10 cellular contexts compared by ENCODE assay signal in genomic region chr5:78574731-78575161, GRCh38.
A peak's percentile ranks its signal among the peaks of the same experiment; 100 is the strongest.
DNase-seq lines count a peak whose midpoint lies in the region; ATAC-seq, FAIRE-seq and TF ChIP-seq lines count a peak whose summit lies in the region.
"Had no signal": no experiment of that assay in that cellular context is flagged by ENCODE, and none has a peak within 500 bp of the region (broad histone marks: within the 10 kb centered on the region; RNA-seq: fewer than 3 reads in every experiment).

No MANE protein-coding gene starts in this region.

- POLR2A ChIA-PET in GM12878 (lab: Charles Lee) = interaction anchor here (1.0 to 2.8 kb wide), 6 partner anchors 19 to 411 kb away, joined by 3 to 9 read pairs (median 4); no protein-coding TSS in a partner anchor

- peak overlapping the region; percentile 74 for H2AFZ ChIP-seq in GM12878 (ENCODE audit: control insufficient read depth, low read depth, low read length)

- 0 out of 2 replicates have a peak, but pooled peaks have one; percentile 30 for TF ChIP-seq POLR2A in GM12878 (IDR thresholded peaks at IDR 0.05; ENCODE audit: low read depth, low read length)

- no peaks in the 10 kb centered on the region; a peak in 1 of 4 replicates for H3K36me3 ChIP-seq in GM12878 (ENCODE audit: control insufficient read depth in 2 of 2, insufficient read depth in 2 of 2, low read length in 1 of 2)
- H3K36me3 ChIP-seq in effector memory CD4-positive, alpha-beta T cell (ENCODE audit: control insufficient read depth, insufficient read depth, low read length) = no peaks in the 10 kb centered on the region

- RAD21 ChIA-PET in GM12878 (lab: Charles Lee; ENCODE audit: unreplicated experiment) = interaction anchor here (0.7 to 5.2 kb wide), 19 partner anchors 14 to 558 kb away, joined by 3 to 51 read pairs (median 4); no protein-coding TSS in a partner anchor

- H3K9me3 Mint-ChIP-seq in mesothelial cell of epicardium = no peaks in the 10 kb centered on the region

- SMC1A ChIA-PET in GM12878 (lab: Charles Lee; ENCODE audit: uncharacterized antibody, unreplicated experiment) = interaction anchor here (0.6 to 9.1 kb wide), 20 partner anchors 8 to 516 kb away, joined by 3 to 121 read pairs (median 6); no protein-coding TSS in a partner anchor

- H3K4me1 ChIP-seq in GM12878 (ENCODE audit: control insufficient read depth, insufficient read depth, low read length) = peaks cover 25% of the 10 kb centered on the region
- no peaks in the 10 kb centered on the region for H3K4me1 ChIP-seq in effector memory CD4-positive, alpha-beta T cell (ENCODE audit: control insufficient read depth, insufficient read depth, low read length, poor library complexity, severe bottlenecking)

- peak overlapping the region; percentile 66 for H3K27ac Mint-ChIP-seq in mesothelial cell of epicardium

- no peaks in the 10 kb centered on the region for H3K27me3 ChIP-seq in GM12878 (replicated peaks in 1 of 2; ENCODE audit: control insufficient read depth in 2 of 2, insufficient read depth in 2 of 2, low read length in 1 of 2)
- no peaks in the 10 kb centered on the region for H3K27me3 ChIP-seq in effector memory CD4-positive, alpha-beta T cell (replicated peaks; ENCODE audit: control insufficient read depth, insufficient read depth, low read length, poor library complexity, severe bottlenecking)

- H3K36me3 Mint-ChIP-seq in mesothelial cell of epicardium = no peaks in the 10 kb centered on the region

- in situ Hi-C loops in GM13976 (cut with MboI; ENCODE audit: low sequenced_read_pairs, unreplicated experiment) (no loop called here), GM12878 (cut with MboI) (no loop called here)

- no peak; a peak in 1 of 4 replicates for TF ChIP-seq EP300 in GM12878 (IDR thresholded peaks at IDR 0.05; ENCODE audit: borderline replicate concordance in 1 of 2, control insufficient read depth in 1 of 2, low read depth in 2 of 2, low read length in 2 of 2)

- ATAC-seq in HG02884 (IDR thresholded peaks at IDR 0.05; ENCODE audit: unreplicated experiment) (peak; percentile 75), GM12878 (peak; percentile 95), HG02852 (IDR thresholded peaks at IDR 0.05; ENCODE audit: unreplicated experiment) (no peak), omental fat pad (ENCODE audit: low FRiP score) (no peak)

- DNase-seq in GM13976 (ENCODE audit: low spot score) (peak; percentile 45), GM12878 (ENCODE audit: low read depth, low spot score) (peak; percentile 64), mesothelial cell of epicardium (ENCODE audit: low spot score in 2 of 2, unreplicated experiment in 2 of 2) (no peak), omental fat pad (ENCODE audit: low spot score) (no peak)
- no peak for DNase-seq in effector memory CD4-positive, alpha-beta T cell
- DNase-seq in effector CD8-positive, alpha-beta T cell (lab: John Stamatoyannopoulos, UW) = no peak
- DNase-seq: central memory CD4-positive, alpha-beta T cell had no signal

- H3K79me2 ChIP-seq in GM12878 (ENCODE audit: control insufficient read depth, insufficient read depth, low read length) = peaks cover 3% of the 10 kb centered on the region

- 4% methylated on average over 7 of the region's 7 CpGs for WGBS in GM12878 (ENCODE audit: insufficient coverage, insufficient replicate concordance, low lambda C conversion rate, missing lambda C conversion rate)

- TF ChIP-seq CTCF in GM13976 (IDR thresholded peaks at IDR 0.05; ENCODE audit: borderline replicate concordance, control extremely low read depth, extremely low read depth, insufficient read depth, missing control alignments) (no peak), GM12878 (IDR thresholded peaks at IDR 0.05 in 2 of 3, conservative IDR thresholded peaks at IDR 0.05 in 1 of 3; ENCODE audit: control insufficient read depth in 2 of 3, extremely low read depth in 1 of 3, insufficient read depth in 1 of 3, low read depth in 3 of 3, low read length in 3 of 3) (no peak), mesothelial cell of epicardium (IDR thresholded peaks at IDR 0.05; ENCODE audit: unreplicated experiment) (no peak), omental fat pad (IDR thresholded peaks at IDR 0.05) (no peak)

- H3K27me3 Mint-ChIP-seq in mesothelial cell of epicardium (ENCODE audit: low read depth) = no peaks in the 10 kb centered on the region

- FAIRE-seq in GM12878 (lab: Jason Lieb, UNC) = peak; percentile 85

- H3K27ac ChIP-seq in GM12878 (ENCODE audit: control insufficient read depth, insufficient read depth) = peak overlapping the region; percentile 93
- no peak overlapping the region for H3K27ac ChIP-seq in effector memory CD4-positive, alpha-beta T cell (ENCODE audit: insufficient read depth, low read length, poor library complexity, severe bottlenecking)

- no TSS peak for BruUV-seq in GM12878 (replicated peaks; lab: Mats Ljungman, UMichigan)

- H4K20me1 ChIP-seq in GM12878 (ENCODE audit: control insufficient read depth, insufficient read depth) = no peaks in the 10 kb centered on the region

- peaks cover 40% of the 10 kb centered on the region for H3K4me1 Mint-ChIP-seq in mesothelial cell of epicardium

- CTCF ChIA-PET in GM12878 (lab: Yijun Ruan, JAX) = interaction anchor here (1.4 to 4.8 kb wide), 7 partner anchors 19 to 391 kb away, joined by 4 to 26 read pairs (median 6); no protein-coding TSS in a partner anchor

- no peak for TF ChIP-seq RAD21 in GM12878 (IDR thresholded peaks at IDR 0.05; ENCODE audit: insufficient read depth, low read depth, low read length)

- no peak overlapping the region for H3K4me3 Mint-ChIP-seq in mesothelial cell of epicardium

- peak overlapping the region; percentile 1; the same call in 1 of the 2 replicates for H3K4me3 ChIP-seq in GM12878
- no peak overlapping the region for H3K4me3 ChIP-seq in effector memory CD4-positive, alpha-beta T cell (ENCODE audit: insufficient read depth, low read depth, low read length, poor library complexity, severe bottlenecking)
- H3K4me3 ChIP-seq: lung had no signal

- intact Hi-C loops in GM12878 (cut with micrococcal nuclease; ENCODE audit: unreplicated experiment) = loop anchor here (5.0 kb wide), 1 partner anchor 68 kb away; no protein-coding TSS in a partner anchor

- H3K4me2 ChIP-seq in GM12878 (ENCODE audit: control insufficient read depth, insufficient read depth) = peak overlapping the region; percentile 83

- H3K9me3 ChIP-seq in GM12878 (replicated peaks; ENCODE audit: control insufficient read depth, insufficient read depth, low read length) = no peaks in the 10 kb centered on the region
- no peaks in the 10 kb centered on the region for H3K9me3 ChIP-seq in effector memory CD4-positive, alpha-beta T cell (ENCODE audit: control insufficient read depth, low read length)

- H3K9ac ChIP-seq in GM12878 (ENCODE audit: control insufficient read depth, insufficient read depth, low read length) = peak overlapping the region; percentile 66

TF ChIP-seq in GM12878, 131 proteins besides CTCF, POLR2A, EP300 and RAD21 (continues in another document):
- TF ChIP-seq CHD2 (IDR thresholded peaks at IDR 0.05; ENCODE audit: borderline replicate concordance, low read depth, low read length) = no peak
- no peak for TF ChIP-seq ZNF622 (IDR thresholded peaks at IDR 0.05)
- TF ChIP-seq NBN (IDR thresholded peaks at IDR 0.05) = no peak
- no peak for TF ChIP-seq NFXL1 (IDR thresholded peaks at IDR 0.05; ENCODE audit: borderline replicate concordance)
- TF ChIP-seq KAT2A (conservative IDR thresholded peaks at IDR 0.05; ENCODE audit: control insufficient read depth, low read depth, low read length) = no peak
- TF ChIP-seq ZNF687 (IDR thresholded peaks at IDR 0.05) = no peak
- TF ChIP-seq ESRRA (IDR thresholded peaks at IDR 0.05; ENCODE audit: low read length) = no peak
- no peak for TF ChIP-seq HDAC6 (IDR thresholded peaks at IDR 0.05; ENCODE audit: unreplicated experiment)
- TF ChIP-seq JUNB (IDR thresholded peaks at IDR 0.05) = peak; percentile 34; the same call in 1 of the 2 replicates
- TF ChIP-seq YY1 (IDR thresholded peaks at IDR 0.05; ENCODE audit: low read depth, low read length) = 0 out of 2 replicates have a peak, but pooled peaks have one; percentile 6
- TF ChIP-seq ZBED1 (IDR thresholded peaks at IDR 0.05; ENCODE audit: borderline replicate concordance) = no peak
- TF ChIP-seq MYB (IDR thresholded peaks at IDR 0.05; ENCODE audit: borderline replicate concordance, low read depth, low read length) = no peak
- TF ChIP-seq NR2F1 (conservative IDR thresholded peaks at IDR 0.05) = no peak
- no peak for TF ChIP-seq NFYA (IDR thresholded peaks at IDR 0.05; ENCODE audit: borderline replicate concordance, low read depth, low read length)
- peak; percentile 26; the same call in 1 of the 2 replicates for TF ChIP-seq RUNX3 (IDR thresholded peaks at IDR 0.05; ENCODE audit: low read length)
- TF ChIP-seq HDGF (IDR thresholded peaks at IDR 0.05) = no peak

Comparison
In these comparisons a context has a peak if more than half of its experiments do, and no peak if none do; other contexts are left out.
1. DNase-seq: peak in GM13976 (single experiment) and GM12878 (single experiment); none in mesothelial cell of epicardium (0 of 2), effector memory CD4-positive, alpha-beta T cell (0 of 3), effector CD8-positive, alpha-beta T cell (single experiment) and omental fat pad (single experiment).
2. ATAC-seq: peak in HG02884 (single experiment) and GM12878 (single experiment); none in HG02852 (single experiment) and omental fat pad (single experiment).